In the genomic region with DNA sequence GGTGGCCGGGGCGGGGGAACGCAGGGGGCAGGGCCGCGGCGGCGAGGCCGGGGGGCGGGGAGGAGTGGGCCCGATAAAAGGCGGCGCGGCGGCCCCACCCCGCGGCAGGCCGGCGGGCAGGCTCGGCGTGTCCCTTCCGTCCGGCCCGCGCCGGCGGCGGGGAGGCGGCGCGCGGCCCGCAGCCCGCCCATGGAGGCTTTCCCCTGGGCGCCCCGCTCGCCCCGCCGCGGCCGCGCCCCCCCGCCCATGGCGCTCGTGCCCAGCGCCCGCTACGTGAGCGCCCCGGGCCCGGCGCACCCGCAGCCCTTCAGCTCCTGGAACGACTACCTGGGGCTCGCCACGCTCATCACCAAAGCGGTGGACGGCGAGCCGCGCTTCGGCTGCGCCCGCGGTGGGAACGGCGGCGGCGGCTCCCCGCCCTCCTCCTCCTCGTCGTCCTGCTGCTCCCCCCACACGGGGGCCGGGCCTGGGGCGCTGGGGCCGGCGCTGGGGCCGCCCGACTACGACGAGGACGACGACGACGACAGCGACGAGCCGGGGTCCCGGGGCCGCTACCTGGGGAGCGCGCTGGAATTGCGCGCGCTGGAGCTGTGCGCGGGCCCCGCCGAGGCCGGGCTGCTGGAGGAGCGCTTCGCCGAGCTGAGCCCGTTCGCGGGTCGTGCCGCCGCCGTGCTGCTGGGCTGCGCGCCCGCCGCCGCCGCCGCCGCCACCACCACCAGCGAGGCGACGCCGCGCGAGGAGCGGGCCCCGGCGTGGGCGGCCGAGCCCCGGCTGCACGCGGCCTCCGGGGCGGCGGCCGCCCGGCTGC, we compare ENCODE assay signal across 8 cellular contexts. TPM values are rescaled to one million over a fixed set of nuclear protein-coding genes. Genes with fewer than 3 reads are reported as not detected.
DNase-seq lines count a peak whose midpoint lies in the region; ATAC-seq, FAIRE-seq and TF ChIP-seq lines count a peak whose summit lies in the region.

A gene with protein sequence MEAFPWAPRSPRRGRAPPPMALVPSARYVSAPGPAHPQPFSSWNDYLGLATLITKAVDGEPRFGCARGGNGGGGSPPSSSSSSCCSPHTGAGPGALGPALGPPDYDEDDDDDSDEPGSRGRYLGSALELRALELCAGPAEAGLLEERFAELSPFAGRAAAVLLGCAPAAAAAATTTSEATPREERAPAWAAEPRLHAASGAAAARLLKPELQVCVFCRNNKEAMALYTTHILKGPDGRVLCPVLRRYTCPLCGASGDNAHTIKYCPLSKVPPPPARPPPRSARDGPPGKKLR (plus strand): TSS at position 102 of the 808 bp plus-strand sequence. CDS start 88 bp downstream, at position 190.

- POLR2A ChIA-PET in IMR-90 (lab: Charles Lee; ENCODE audit: unreplicated experiment) = interaction anchor here (0.6 kb wide), 1 partner anchor 225 kb away, joined by 3 read pairs; no protein-coding TSS in a partner anchor

- H4K20me1 ChIP-seq in IMR-90 (ENCODE audit: insufficient read depth, low read length) = peaks cover 44% of the 10 kb centered on the region

- H3K27ac ChIP-seq in IMR-90 (ENCODE audit: insufficient read depth, low read length) (no peak within 1 kb of the TSS), cardiac muscle cell (no peak within 1 kb of the TSS), rectal smooth muscle tissue (ENCODE audit: low read depth, low read length) (peak within 1 kb of the TSS; percentile 73)

- H4K91ac ChIP-seq in IMR-90 (ENCODE audit: insufficient read depth, low read depth, low read length) = no peak within 1 kb of the TSS

- no peak within 1 kb of the TSS for H3K14ac ChIP-seq in IMR-90 (replicated peaks; ENCODE audit: low read depth, low read length)

- H2BK15ac ChIP-seq in IMR-90 (ENCODE audit: low read depth, low read length) = no peak within 1 kb of the TSS

- dilution Hi-C loops in IMR-90 (cut with HindIII; ENCODE audit: low sequenced_read_pairs, unreplicated experiment) = no loop called here

- H3K4me1 ChIP-seq in IMR-90 (ENCODE audit: control insufficient read depth, insufficient read depth, low read length) (peaks cover 9% of the 10 kb centered on the region), cardiac muscle cell (ENCODE audit: low read depth) (no peaks in the 10 kb centered on the region), rectal smooth muscle tissue (ENCODE audit: control insufficient read depth, insufficient read depth, low read length) (peaks cover 12% of the 10 kb centered on the region)

- no peak within 1 kb of the TSS for H4K5ac ChIP-seq in IMR-90 (ENCODE audit: low read depth, low read length)

- TF ChIP-seq POLR2A in IMR-90 (IDR thresholded peaks at IDR 0.05; ENCODE audit: low read depth, low read length) (peak; percentile 47; the same call in 1 of the 2 replicates), GM12891 (IDR thresholded peaks at IDR 0.05; ENCODE audit: low read depth, low read length) (no peak)

- ATAC-seq in GM21528 (IDR thresholded peaks at IDR 0.05; ENCODE audit: low FRiP score, unreplicated experiment) = peak; percentile 23
- peak; percentile 19 for ATAC-seq in IMR-90 (ENCODE audit: low read depth)

- no peaks in the 10 kb centered on the region; the same call in 1 of the 2 replicates for H3K9me1 ChIP-seq in IMR-90 (ENCODE audit: insufficient read depth, low read length)

- peak within 1 kb of the TSS; percentile 77 for H2AK9ac ChIP-seq in IMR-90 (replicated peaks; ENCODE audit: low read depth, low read length, poor library complexity)

- peak within 1 kb of the TSS; percentile 60 for H3K4me3 ChIP-seq in IMR-90 (ENCODE audit: insufficient read depth, low read depth, low read length)
- peak within 1 kb of the TSS; percentile 52 for H3K4me3 ChIP-seq in cardiac muscle cell
- peak within 1 kb of the TSS; percentile 61 for H3K4me3 ChIP-seq in rectal smooth muscle tissue (ENCODE audit: low read length)

- in situ Hi-C loops in IMR-90 (cut with MboI; ENCODE audit: low sequenced_read_pairs) = loop anchor here (10.0 kb wide), 1 partner anchor 275 kb away; a partner anchor contains a TSS

- no peak within 1 kb of the TSS for H3K4ac ChIP-seq in IMR-90 (ENCODE audit: low read depth, low read length)

- H3K9me3 ChIP-seq in IMR-90 (ENCODE audit: control insufficient read depth, insufficient read depth, low read length) (no peaks in the 10 kb centered on the region), cardiac muscle cell (ENCODE audit: low read depth) (no peaks in the 10 kb centered on the region)

- TF ChIP-seq CTCF in IMR-90 (conservative IDR thresholded peaks at IDR 0.05; ENCODE audit: low read depth, low read length) (no peak), cardiac muscle cell (IDR thresholded peaks at IDR 0.05; ENCODE audit: low read depth, low read length) (no peak)

- H3K9ac ChIP-seq in IMR-90 (ENCODE audit: low read depth, low read length) (no peak within 1 kb of the TSS), rectal smooth muscle tissue (ENCODE audit: low read length) (no peak within 1 kb of the TSS)

- no peak for FAIRE-seq in GM12891 (lab: Jason Lieb, UNC)

- no TSS peak for BruUV-seq in IMR-90 (replicated peaks; lab: Mats Ljungman, UMichigan)

- H2BK120ac ChIP-seq in IMR-90 (ENCODE audit: low read depth, low read length) = no peak within 1 kb of the TSS

- H3K23ac ChIP-seq in IMR-90 (ENCODE audit: low read depth, low read length) = peak within 1 kb of the TSS; percentile 85; the same call in 1 of the 2 replicates

- H2AK5ac ChIP-seq in IMR-90 (ENCODE audit: low read depth, low read length) = no peak within 1 kb of the TSS; the same call in 1 of the 2 replicates

- no peak within 1 kb of the TSS for H4K8ac ChIP-seq in IMR-90 (ENCODE audit: low read depth in 2 of 2, low read length in 2 of 2)

- DNase-seq in ELF-1 (ENCODE audit: low read depth, low spot score) (peak; percentile 57), IMR-90 (peak; percentile 21), cardiac muscle cell (ENCODE audit: low read depth in 1 of 2, low spot score in 1 of 2) (peak in 1 of 2 donors; percentile 58), dedifferentiated amniotic fluid mesenchymal stem cell (ENCODE audit: extremely low spot score) (no peak), GM12891 (ENCODE audit: insufficient read length, low spot score) (no peak)
- peak; percentile 47 to 60 for DNase-seq in activated T-cell treated with anti-CD3 and anti-CD28 coated beads, Interleukin-2, amount 50 U/mL, for 48 hours

- WGBS in IMR-90 (ENCODE audit: extremely low coverage in 2 of 2, insufficient read length in 1 of 2), 2 experiments = 0% methylated on average over 59 of the region's 136 CpGs; no CpG with 5 or more reads in 1 of the 2 experiments

- H3K36me3 ChIP-seq in IMR-90 (ENCODE audit: control insufficient read depth, insufficient read depth, low read length) (peaks cover 7% of the 10 kb centered on the region), cardiac muscle cell (peaks cover 18% of the 10 kb centered on the region), rectal smooth muscle tissue (ENCODE audit: control insufficient read depth, insufficient read depth, low read length) (peaks cover 10% of the 10 kb centered on the region)

- CTCF ChIA-PET in IMR-90 (lab: Yijun Ruan, JAX) = no interaction called here

- no peak within 1 kb of the TSS for H3K18ac ChIP-seq in IMR-90 (ENCODE audit: low read depth, low read length)

- H2AFZ ChIP-seq in IMR-90 (replicated peaks; ENCODE audit: low read length, poor library complexity) = peak within 1 kb of the TSS; percentile 83

- H2BK20ac ChIP-seq in IMR-90 (ENCODE audit: low read depth, low read length) = no peak within 1 kb of the TSS

- no peak within 1 kb of the TSS for H2BK5ac ChIP-seq in IMR-90 (ENCODE audit: low read depth, low read length, poor library complexity, severe bottlenecking)

- peak within 1 kb of the TSS; percentile 78 for H3K4me2 ChIP-seq in IMR-90 (ENCODE audit: low read depth, low read length)

- intact Hi-C loops in IMR-90 (cut with micrococcal nuclease) = loop anchor here (5.0 to 10.0 kb wide), 2 partner anchors 278 to 305 kb away; a partner anchor contains a TSS

- TF ChIP-seq RAD21 in IMR-90 (IDR thresholded peaks at IDR 0.05; ENCODE audit: low read length) = no peak

- peaks cover 10 to 18% of the 10 kb centered on the region in 2 experiments for H3K79me1 ChIP-seq in IMR-90 (ENCODE audit: low read depth in 1 of 2, low read length in 2 of 2)

- H3K56ac ChIP-seq in IMR-90 (ENCODE audit: extremely low read depth, insufficient read depth, low read length) = no peak within 1 kb of the TSS

- H3K27me3 ChIP-seq in IMR-90 (ENCODE audit: control insufficient read depth, insufficient read depth, low read length) (peaks cover 2% of the 10 kb centered on the region; the same call in 1 of the 2 replicates), cardiac muscle cell (no peaks in the 10 kb centered on the region), rectal smooth muscle tissue (ENCODE audit: control insufficient read depth, insufficient read depth, low read length) (no peaks in the 10 kb centered on the region)

TF ChIP-seq in IMR-90, 13 proteins besides CTCF, POLR2A, EP300 and RAD21 (continues in another document):
- TF ChIP-seq FOS (IDR thresholded peaks at IDR 0.05; ENCODE audit: low read depth, low read length) (no peak), MXI1 (IDR thresholded peaks at IDR 0.05; ENCODE audit: borderline replicate concordance, low read depth, low read length) (no peak), NFE2L2 (IDR thresholded peaks at IDR 0.05; ENCODE audit: low read depth, low read length) (no peak)

TF ChIP-seq in GM12891, 5 proteins besides CTCF, POLR2A, EP300 and RAD21:
- TF ChIP-seq SPI1 (IDR thresholded peaks at IDR 0.05; ENCODE audit: low read depth, low read length) (no peak), PAX5 (IDR thresholded peaks at IDR 0.05; ENCODE audit: insufficient read depth, low read length, severe bottlenecking) (no peak), TAF1 (IDR thresholded peaks at IDR 0.05; ENCODE audit: low read depth, low read length) (no peak), POLR2AphosphoS5 (IDR thresholded peaks at IDR 0.05; ENCODE audit: low read depth, low read length) (no peak), POU2F2 (IDR thresholded peaks at IDR 0.05; ENCODE audit: low read depth, low read length) (no peak)
TF ChIP-seq in GM12891: peak in this region for 0.

RNA-seq across cellular contexts. Expression of the gene that starts here (rescaled TPM):
- under 0.01 and 0.28 TPM in 2 replicates for total RNA-seq in IMR-90 (2012; rRNA removed)
- 0.12 and 0.19 TPM in 2 replicates for polyA plus RNA-seq in IMR-90 (2012; rRNA removed)
- polyA plus RNA-seq in IMR-90 (2012; cell fraction: cytosol; rRNA removed) = 0.02 and 0.51 TPM in 2 replicates
- polyA plus RNA-seq in IMR-90 (2012; cell fraction: nucleus; rRNA removed; ENCODE audit: low replicate concordance) = 0.03 and 0.16 TPM in 2 replicates
- total RNA-seq in cardiac muscle cell = 1.0 and 1.5 TPM in 2 replicates
- polyA plus RNA-seq in cardiac muscle cell = 2.5 and 4.5 TPM in 2 replicates
- polyA plus RNA-seq in GM12891 (2012; ENCODE audit: low read depth, missing spikeins) = 1.1 TPM

Comparison
In these comparisons a context has a peak if more than half of its experiments do, and no peak if none do; other contexts are left out.
1. Peak in DNase-seq, ATAC-seq, H3K4me3 ChIP-seq and H3K4me2 ChIP-seq in IMR-90; RNA of the gene not detected or under 1 TPM.
2. DNase-seq: peak in ELF-1 (single experiment) and activated T-cell treated with anti-CD3 and anti-CD28 coated beads, Interleukin-2, amount 50 U/mL, for 48 hours (2 of 2); none in dedifferentiated amniotic fluid mesenchymal stem cell (single experiment) and GM12891 (single experiment).
3. Peak in every context shown above with its lines, with median percentiles within 50 percentile points of each other: H3K4me3 ChIP-seq.